ENCODE assay signal across 30 cellular contexts in genomic region chr17:9308069-9308468, GRCh38.
A peak's percentile ranks its signal among the peaks of the same experiment; 100 is the strongest.
DNase-seq lines count a peak whose midpoint lies in the region; ATAC-seq and TF ChIP-seq lines count a peak whose summit lies in the region.
"Had no signal": no experiment of that assay in that cellular context is flagged by ENCODE, and none has a peak within 500 bp of the region (broad histone marks: within the 10 kb centered on the region; RNA-seq: fewer than 3 reads in every experiment).

No MANE protein-coding gene starts in this region.

- H3K4me2 ChIP-seq in H9 (ENCODE audit: insufficient read depth, insufficient read length, low read length) (no peak overlapping the region), trophoblast cell (ENCODE audit: low read length) (peak overlapping the region; percentile 18)

- no peak overlapping the region for H3K27ac ChIP-seq in H9 (ENCODE audit: insufficient read length, low read depth, low read length)
- H3K27ac ChIP-seq in trophoblast cell (ENCODE audit: low read depth, low read length), result peak overlapping the region; percentile 98
- H3K27ac ChIP-seq: brain microvascular endothelial cell, heart right ventricle, SJCRH30, skin epidermis, stomach, thyroid gland had no signal

- H3K79me2 ChIP-seq in H9 (ENCODE audit: insufficient read depth, low read length) (no peaks in the 10 kb centered on the region), trophoblast cell (ENCODE audit: control insufficient read depth, insufficient read depth, low read length, poor library complexity) (no peaks in the 10 kb centered on the region)

- no peaks in the 10 kb centered on the region for H3K23me2 ChIP-seq in H9 (ENCODE audit: insufficient read length, low read depth, low read length, poor library complexity, severe bottlenecking)

- H2AFZ ChIP-seq in H9 (ENCODE audit: low read length) (no peak overlapping the region), trophoblast cell (ENCODE audit: insufficient read depth, low read length, poor library complexity) (no peak overlapping the region)

- H3K4me3 ChIP-seq in trophoblast cell (ENCODE audit: low read depth, low read length), result no peak overlapping the region
- no peak overlapping the region for H3K4me3 ChIP-seq in mucosa of descending colon
- H3K4me3 ChIP-seq: heart right ventricle, SJCRH30, skin epidermis, stomach, thyroid gland had no signal

- H3K18ac ChIP-seq in H9 (ENCODE audit: insufficient read length, low read depth, low read length), result no peak overlapping the region
- no peak overlapping the region for H3K18ac ChIP-seq in trophoblast cell (ENCODE audit: low read length)

- no peak overlapping the region for H3K23ac ChIP-seq in H9 (ENCODE audit: insufficient read length, low read depth, low read length)
- H3K23ac ChIP-seq in trophoblast cell (ENCODE audit: low read length), result no peak overlapping the region

- H3K4me1 Mint-ChIP-seq in H9, result peaks cover 31 to 37% of the 10 kb centered on the region in 2 experiments
- H3K4me1 Mint-ChIP-seq in activated T-helper 17 cell treated with anti-CD3 and anti-CD28 coated beads, Interleukin-2, amount 50 U/mL, for 72 hours, result no peaks in the 10 kb centered on the region

- H3K9ac ChIP-seq in H9 (ENCODE audit: extremely low read depth, insufficient read length, low read length) (no peak overlapping the region), trophoblast cell (ENCODE audit: low read length) (no peak overlapping the region)

- H3K36me3 Mint-ChIP-seq in H9 (ENCODE audit: insufficient read depth in 1 of 3, low read depth in 3 of 3), result no peaks in the 10 kb centered on the region; a peak in 1 of 7 replicates
- no peaks in the 10 kb centered on the region for H3K36me3 Mint-ChIP-seq in activated T-helper 17 cell treated with anti-CD3 and anti-CD28 coated beads, Interleukin-2, amount 50 U/mL, for 72 hours (ENCODE audit: low read depth)

- H4K8ac ChIP-seq in H9 (replicated peaks; ENCODE audit: insufficient read length, low read depth, low read length) (no peak overlapping the region), trophoblast cell (ENCODE audit: low read depth, low read length) (no peak overlapping the region)

- H3K9me3 ChIP-seq in H9 (ENCODE audit: control insufficient read depth, low read depth, low read length) (no peaks in the 10 kb centered on the region), trophoblast cell (ENCODE audit: insufficient read depth, low read depth, low read length) (no peaks in the 10 kb centered on the region), mucosa of descending colon (no peaks in the 10 kb centered on the region)
- H3K9me3 ChIP-seq: BE2C, heart right ventricle, SJCRH30, stomach, thyroid gland had no signal

- H4K91ac ChIP-seq in H9 (ENCODE audit: insufficient read length, low read depth, low read length) (no peak overlapping the region), trophoblast cell (ENCODE audit: low read depth, low read length) (peak overlapping the region; percentile 96)

- no peak for ATAC-seq in activated T-helper 17 cell treated with anti-CD3 and anti-CD28 coated beads, Interleukin-2, amount 50 U/mL, for 72 hours (replicated peaks)
- ATAC-seq in Right ventricle myocardium superior (ENCODE audit: poor library complexity), result no peak
- no peak for ATAC-seq in mucosa of descending colon
- ATAC-seq: activated T-cell treated with anti-CD3 and anti-CD28 coated beads, Interleukin-2, amount 50 U/mL, for 72 hours; left cardiac atrium had no signal

- H3K56ac ChIP-seq in H9 (ENCODE audit: insufficient read length, low read depth, low read length), result no peak overlapping the region

- H3K79me1 ChIP-seq in H9 (ENCODE audit: insufficient read depth, low read depth, low read length, poor library complexity, severe bottlenecking) (no peaks in the 10 kb centered on the region), trophoblast cell (ENCODE audit: low read length) (peaks cover 15% of the 10 kb centered on the region)

- no peaks in the 10 kb centered on the region for H4K20me1 ChIP-seq in H9 (ENCODE audit: control insufficient read depth, insufficient read depth, insufficient read length)

- H4K5ac ChIP-seq in H9 (ENCODE audit: insufficient read length, low read depth, low read length), result no peak overlapping the region

- no CpG with 5 or more reads among the region's 6 CpGs for WGBS in H9 (ENCODE audit: extremely low coverage, insufficient read length, low lambda C conversion rate)
- WGBS in trophoblast cell (ENCODE audit: extremely low coverage, insufficient coverage, insufficient read length), result no CpG with 5 or more reads among the region's 6 CpGs

- no peak overlapping the region for H2BK15ac ChIP-seq in H9 (ENCODE audit: low read depth, low read length)

- TF ChIP-seq CTCF in H9 (conservative IDR thresholded peaks at IDR 0.05) (no peak), mucosa of descending colon (IDR thresholded peaks at IDR 0.05) (no peak)

- H3K4me1 ChIP-seq in H9 (ENCODE audit: insufficient read depth, low read length) (peaks cover 10% of the 10 kb centered on the region), trophoblast cell (ENCODE audit: control insufficient read depth in 1 of 2, insufficient read depth in 2 of 2, low read length in 2 of 2) (peaks cover 14 to 21% of the 10 kb centered on the region in 2 experiments), mucosa of descending colon (ENCODE audit: low read depth) (no peaks in the 10 kb centered on the region)
- H3K4me1 ChIP-seq: BE2C, heart right ventricle, SJCRH30, thyroid gland had no signal

- H3K4ac ChIP-seq in H9 (ENCODE audit: low read depth, low read length) (no peak overlapping the region; the same call in 1 of the 2 replicates), trophoblast cell (ENCODE audit: low read depth, low read length) (no peak overlapping the region)

- no peaks in the 10 kb centered on the region for H3K9me3 Mint-ChIP-seq in H9
- H3K9me3 Mint-ChIP-seq in activated T-helper 17 cell treated with anti-CD3 and anti-CD28 coated beads, Interleukin-2, amount 50 U/mL, for 72 hours, result no peaks in the 10 kb centered on the region
- H3K9me3 Mint-ChIP-seq: activated B cell treated with CpG ODN at 0.5 μM for 24 hours; activated naive CD4-positive, alpha-beta T cell treated with anti-CD3 and anti-CD28 coated beads for 36 hours; activated T-cell treated with anti-CD3 and anti-CD28 coated beads, Interleukin-2, amount 50 U/mL, for 72 hours; naive B cell had no signal

- H2BK5ac ChIP-seq in H9 (ENCODE audit: insufficient read length, low read length), result no peak overlapping the region
- H2BK5ac ChIP-seq in trophoblast cell (ENCODE audit: low read depth, low read length, poor library complexity), result peak overlapping the region; percentile 90

- no peak overlapping the region for H4K12ac ChIP-seq in trophoblast cell (ENCODE audit: low read depth, low read length)

- no peak overlapping the region for H3T11ph ChIP-seq in H9 (ENCODE audit: low read length)

- peak overlapping the region; percentile 71 to 87 (median 76); a peak in 6 of 7 replicates for H3K27ac Mint-ChIP-seq in H9
- H3K27ac Mint-ChIP-seq in activated T-helper 17 cell treated with anti-CD3 and anti-CD28 coated beads, Interleukin-2, amount 50 U/mL, for 72 hours, result peak overlapping the region; percentile 4
- H3K27ac Mint-ChIP-seq: activated B cell treated with CpG ODN at 0.5 μM for 24 hours; activated naive CD4-positive, alpha-beta T cell treated with anti-CD3 and anti-CD28 coated beads for 36 hours; activated T-cell treated with anti-CD3 and anti-CD28 coated beads, Interleukin-2, amount 50 U/mL, for 72 hours; naive B cell had no signal

- H3K36me3 ChIP-seq in trophoblast cell (ENCODE audit: control insufficient read depth in 1 of 2, insufficient read depth in 2 of 2, low read length in 2 of 2), result peaks cover 0 to 1% of the 10 kb centered on the region in 2 experiments
- no peaks in the 10 kb centered on the region for H3K36me3 ChIP-seq in mucosa of descending colon (ENCODE audit: low read depth)
- H3K36me3 ChIP-seq: BE2C, brain microvascular endothelial cell, heart right ventricle, SJCRH30, stomach, thyroid gland had no signal

- H2BK120ac ChIP-seq in H9 (ENCODE audit: low read depth, low read length, poor library complexity, severe bottlenecking) (peak overlapping the region; percentile 77), trophoblast cell (ENCODE audit: insufficient read depth, low read length, poor library complexity) (peak overlapping the region; percentile 97)

- intact Hi-C loops in Right ventricle myocardium superior (cut with DNase I), result no loop called here
- intact Hi-C loops in mucosa of descending colon (cut with DNase I, micrococcal nuclease), result no loop called here

- no peak overlapping the region for H2BK20ac ChIP-seq in H9 (ENCODE audit: low read depth, low read length, poor library complexity, severe bottlenecking)

- DNase-seq in H9 (peak; percentile 52), kidney glomerular epithelial cell (lab: John Stamatoyannopoulos, UW) (peak; percentile 9), trophoblast cell (peak; percentile 97 to 99), Right ventricle myocardium superior (no peak), NCI-H1417 (lab: John Stamatoyannopoulos, UW) (no peak), mucosa of descending colon (no peak)
- DNase-seq: ACHN; activated B cell treated with CpG ODN at 0.5 μM for 24 hours; activated CD4-positive, alpha-beta T cell treated with anti-CD3 and anti-CD28 coated beads, Interleukin-2, amount 50 U/mL, for 1 hour; activated naive CD4-positive, alpha-beta T cell treated with anti-CD3 and anti-CD28 coated beads for 36 hours; activated T-cell treated with anti-CD3 and anti-CD28 coated beads, Interleukin-2, amount 50 U/mL, for 72 hours; BE2C; brain microvascular endothelial cell; DMS79 treated with DMSO at 0.1 percent for 48 hours; effector CD8-positive, alpha-beta T cell; heart right ventricle; left cardiac atrium; naive B cell; NCI-H1105 treated with DMSO at 0.1 percent for 48 hours; NCI-H2081; NCI-H2227 treated with DMSO at 0.1 percent for 48 hours; NCI-H69; occipital lobe; SJCRH30; stimulated activated CD8-positive, alpha-beta memory T cell treated with anti-CD3 and anti-CD28 coated beads, Interleukin-4, amount 100 ng/mL, for 48 hours; stomach; T1000; thyroid gland had no signal

- H3K27me3 ChIP-seq in H9 (ENCODE audit: insufficient read depth, low read length) (no peaks in the 10 kb centered on the region), trophoblast cell (ENCODE audit: insufficient read depth, low read length) (no peaks in the 10 kb centered on the region)
- H3K27me3 ChIP-seq: BE2C, brain microvascular endothelial cell, heart right ventricle, SJCRH30, stomach, thyroid gland had no signal

- H2BK12ac ChIP-seq in H9 (ENCODE audit: insufficient read length, low read depth, low read length), result no peak overlapping the region
- H2BK12ac ChIP-seq in trophoblast cell (ENCODE audit: low read length), result no peak overlapping the region

- H2AK5ac ChIP-seq in H9 (ENCODE audit: insufficient read length, low read length) (no peak overlapping the region), trophoblast cell (ENCODE audit: low read length) (no peak overlapping the region)

- H3K4me3 Mint-ChIP-seq in H9, result peak overlapping the region in 1 of 2 experiments; percentile 17; a peak in 2 of 5 replicates
- H3K4me3 Mint-ChIP-seq in activated T-helper 17 cell treated with anti-CD3 and anti-CD28 coated beads, Interleukin-2, amount 50 U/mL, for 72 hours, result no peak overlapping the region
- H3K4me3 Mint-ChIP-seq: activated B cell treated with CpG ODN at 0.5 μM for 24 hours; activated naive CD4-positive, alpha-beta T cell treated with anti-CD3 and anti-CD28 coated beads for 36 hours; activated T-cell treated with anti-CD3 and anti-CD28 coated beads, Interleukin-2, amount 50 U/mL, for 72 hours had no signal

- H3K14ac ChIP-seq in H9 (ENCODE audit: insufficient read depth, low read length), result no peak overlapping the region
- no peak overlapping the region for H3K14ac ChIP-seq in trophoblast cell (ENCODE audit: low read length)

- H3K27me3 Mint-ChIP-seq in H9 (ENCODE audit: low read depth), result no peaks in the 10 kb centered on the region
- H3K27me3 Mint-ChIP-seq in activated T-helper 17 cell treated with anti-CD3 and anti-CD28 coated beads, Interleukin-2, amount 50 U/mL, for 72 hours, result no peaks in the 10 kb centered on the region
- H3K27me3 Mint-ChIP-seq: activated B cell treated with CpG ODN at 0.5 μM for 24 hours, naive B cell had no signal

Comparison
In these comparisons a context has a peak if more than half of its experiments do, and no peak if none do; other contexts are left out.
1. DNase-seq: peak in H9 (single experiment), kidney glomerular epithelial cell (single experiment) and trophoblast cell (2 of 2); none in Right ventricle myocardium superior (single experiment), NCI-H1417 (0 of 3) and mucosa of descending colon (0 of 3).